19 cellular contexts compared by ENCODE assay signal in genomic region chr21:44891631-44892031, GRCh38. TPM values are rescaled to one million over a fixed set of nuclear protein-coding genes. Genes with fewer than 3 reads are reported as not detected.
A peak's percentile ranks its signal among the peaks of the same experiment; 100 is the strongest.
DNase-seq lines count a peak whose midpoint lies in the region; ATAC-seq and TF ChIP-seq lines count a peak whose summit lies in the region.
"Had no signal": no experiment of that assay in that cellular context is flagged by ENCODE, and none has a peak within 500 bp of the region (broad histone marks: within the 10 kb centered on the region; RNA-seq: fewer than 3 reads in every experiment).

No MANE protein-coding gene starts in this region.

- ATAC-seq in heart left ventricle (no peak), left cardiac atrium (no peak), right lobe of liver (no peak), HG03520 (IDR thresholded peaks at IDR 0.05; ENCODE audit: unreplicated experiment) (no peak), HG02970 (IDR thresholded peaks at IDR 0.05; ENCODE audit: low FRiP score, unreplicated experiment) (no peak)
- ATAC-seq in central memory CD8-positive, alpha-beta T cell (replicated peaks; ENCODE audit: extremely low read depth, poor library complexity, severe bottlenecking), result no peak
- ATAC-seq in stimulated activated effector memory CD8-positive, alpha-beta T cell treated with anti-CD3 and anti-CD28 coated beads, Interleukin-12 subunit alpha, Interleukin-12 subunit beta, amount 100 ng/mL, for 72 hours, result no peak
- ATAC-seq: HCT116, PC-3 had no signal

- peaks cover 0 to 77% (median 0%) of the 10 kb centered on the region in 9 donors for H3K36me3 ChIP-seq in heart left ventricle
- H3K36me3 ChIP-seq in right lobe of liver, result no peaks in the 10 kb centered on the region

- H3K4me1 Mint-ChIP-seq in central memory CD8-positive, alpha-beta T cell, result peaks cover 21% of the 10 kb centered on the region
- H3K4me1 Mint-ChIP-seq in stimulated activated effector memory CD8-positive, alpha-beta T cell treated with anti-CD3 and anti-CD28 coated beads, Interleukin-12 subunit alpha, Interleukin-12 subunit beta, amount 100 ng/mL, for 72 hours, result peaks cover 37% of the 10 kb centered on the region

- H3K4me1 ChIP-seq in heart left ventricle (peaks cover 0 to 7% (median 0%) of the 10 kb centered on the region in 12 donors), right lobe of liver (peaks cover 0 to 14% (median 4%) of the 10 kb centered on the region in 4 donors)

- H3K27ac ChIP-seq in heart left ventricle (no peak overlapping the region), right lobe of liver (no peak overlapping the region)
- H3K27ac ChIP-seq: KMS-11 had no signal

- TF ChIP-seq POLR2A in heart left ventricle (IDR thresholded peaks at IDR 0.05) (no peak), right lobe of liver (IDR thresholded peaks at IDR 0.05) (no peak)

- peak overlapping the region; percentile 85 for H3K27ac Mint-ChIP-seq in central memory CD8-positive, alpha-beta T cell (ENCODE audit: low read depth)
- peak overlapping the region; percentile 79 for H3K27ac Mint-ChIP-seq in stimulated activated effector memory CD8-positive, alpha-beta T cell treated with anti-CD3 and anti-CD28 coated beads, Interleukin-12 subunit alpha, Interleukin-12 subunit beta, amount 100 ng/mL, for 72 hours

- intact Hi-C loops in heart left ventricle (cut with DNase I), result loop anchor here (1.0 to 5.0 kb wide), 7 partner anchors 36 to 246 kb away; no protein-coding TSS in a partner anchor
- intact Hi-C loops in left cardiac atrium (cut with DNase I), result loop anchor here in 1 of 2 donors (5.0 kb wide), 2 partner anchors 46 to 246 kb away; no protein-coding TSS in a partner anchor
- intact Hi-C loops in right lobe of liver (cut with DNase I), result loop anchor here in 1 of 2 donors (5.0 kb wide), 1 partner anchor 41 kb away; no protein-coding TSS in a partner anchor

- H3K4me3 ChIP-seq in heart left ventricle (no peak overlapping the region), right lobe of liver (no peak overlapping the region)

- no peaks in the 10 kb centered on the region for H3K9me3 Mint-ChIP-seq in central memory CD8-positive, alpha-beta T cell
- no peaks in the 10 kb centered on the region for H3K9me3 Mint-ChIP-seq in stimulated activated effector memory CD8-positive, alpha-beta T cell treated with anti-CD3 and anti-CD28 coated beads, Interleukin-12 subunit alpha, Interleukin-12 subunit beta, amount 100 ng/mL, for 72 hours

- H3K27me3 ChIP-seq in heart left ventricle, result no peaks in the 10 kb centered on the region
- no peaks in the 10 kb centered on the region for H3K27me3 ChIP-seq in right lobe of liver

- no peak for TF ChIP-seq CTCF in heart left ventricle (IDR thresholded peaks at IDR 0.05)
- TF ChIP-seq CTCF in right lobe of liver (IDR thresholded peaks at IDR 0.05), result no peak

- DNase-seq in heart left ventricle (peak in 3 of 5 donors; percentile 18 to 57 (median 18)), left cardiac atrium (no peak), right lobe of liver (peak in 2 of 3 donors; percentile 24 to 58), CD1c-positive myeloid dendritic cell (ENCODE audit: extremely low spot score) (no peak)
- DNase-seq in central memory CD8-positive, alpha-beta T cell (ENCODE audit: low spot score in 2 of 2), result no peak
- no peak for DNase-seq in stimulated activated effector memory CD8-positive, alpha-beta T cell treated with anti-CD3 and anti-CD28 coated beads, Interleukin-12 subunit alpha, Interleukin-12 subunit beta, amount 100 ng/mL, for 72 hours (ENCODE audit: low spot score in 2 of 2)
- DNase-seq: DMS79, GOT3, MV-4-11, NCI-H1694 treated with DMSO at 0.1 percent for 48 hours, NCI-H345, NCI-H524 treated with DMSO at 0.1 percent for 48 hours, PC-3, RPMI8226 had no signal

- H3K27me3 Mint-ChIP-seq in central memory CD8-positive, alpha-beta T cell, result no peaks in the 10 kb centered on the region

- 85 to 91% (median 91%) methylated on average over 12 to 15 of the region's 15 CpGs; no CpG with 5 or more reads in 1 of the 4 donors for WGBS in heart left ventricle, 4 donors
- WGBS in right lobe of liver (ENCODE audit: insufficient coverage, low coverage, low lambda C conversion rate, missing lambda C conversion rate), result no CpG with 5 or more reads among the region's 15 CpGs

- peaks cover 56% of the 10 kb centered on the region for H3K36me3 Mint-ChIP-seq in central memory CD8-positive, alpha-beta T cell (ENCODE audit: insufficient read depth)
- H3K36me3 Mint-ChIP-seq in stimulated activated effector memory CD8-positive, alpha-beta T cell treated with anti-CD3 and anti-CD28 coated beads, Interleukin-12 subunit alpha, Interleukin-12 subunit beta, amount 100 ng/mL, for 72 hours, result peaks cover 98% of the 10 kb centered on the region

- H3K9me3 ChIP-seq in heart left ventricle (no peaks in the 10 kb centered on the region), right lobe of liver (no peaks in the 10 kb centered on the region)

- no peak overlapping the region for H3K4me3 Mint-ChIP-seq in central memory CD8-positive, alpha-beta T cell
- no peak overlapping the region for H3K4me3 Mint-ChIP-seq in stimulated activated effector memory CD8-positive, alpha-beta T cell treated with anti-CD3 and anti-CD28 coated beads, Interleukin-12 subunit alpha, Interleukin-12 subunit beta, amount 100 ng/mL, for 72 hours

RNA-seq across cellular contexts. Expression of gene PTTG1IP, which starts 18.1 kb away (rescaled TPM):
- total RNA-seq in heart left ventricle (100 to 1,000 TPM; 134 to 319 (median 172) TPM), left cardiac atrium (100 to 1,000 TPM; 181 to 195 TPM), right lobe of liver (100 to 1,000 TPM in 3 of 6 experiments, 10 to 100 TPM in 3; 54.3 to 195 (median 140) TPM)
- 100 to 1,000 TPM; 126 to 253 TPM for polyA plus RNA-seq in heart left ventricle

RNA-seq across cellular contexts. Expression of gene ITGB2, which starts 29.1 kb away (rescaled TPM):
- 100 to 1,000 TPM in 2 of 9 donors, 10 to 100 TPM in 5, 1 to 10 TPM in 2; 7.4 to 253 (median 27.7) TPM for total RNA-seq in heart left ventricle
- polyA plus RNA-seq in heart left ventricle, result 10 to 100 TPM in 1 of 2 donors, 1 to 10 TPM in 1; 6.1 to 12.3 TPM
- 10 to 100 TPM; 31.5 to 70.7 TPM for total RNA-seq in left cardiac atrium
- total RNA-seq in right lobe of liver, result 10 to 100 TPM; 12.9 to 61.8 (median 36.6) TPM
- polyA plus RNA-seq: BJ had no signal

RNA-seq across cellular contexts. Expression of gene SLX9, which starts 48.2 kb away (rescaled TPM):
- total RNA-seq in heart left ventricle, result 10 to 100 TPM; 38.5 to 53.1 (median 47.1) TPM
- polyA plus RNA-seq in heart left ventricle, result 10 to 100 TPM; 63.8 to 77.8 TPM
- total RNA-seq in left cardiac atrium, result 10 to 100 TPM; 26.1 to 28.6 TPM
- 10 to 100 TPM; 15.0 to 27.9 (median 17.1) TPM for total RNA-seq in right lobe of liver

Comparison
In these comparisons a context has a peak if more than half of its experiments do, and no peak if none do; other contexts are left out.
1. DNase-seq: peak in heart left ventricle (3 of 5) and right lobe of liver (2 of 3); none in left cardiac atrium (single experiment), central memory CD8-positive, alpha-beta T cell (0 of 2), stimulated activated effector memory CD8-positive, alpha-beta T cell treated with anti-CD3 and anti-CD28 coated beads, Interleukin-12 subunit alpha, Interleukin-12 subunit beta, amount 100 ng/mL, for 72 hours (0 of 2) and CD1c-positive myeloid dendritic cell (single experiment).